Comparison of ENCODE assay signal across 1 cellular context in genomic region chr10:77702166-77702565, GRCh38.
TF ChIP-seq lines count a peak whose summit lies in the region.

No MANE protein-coding gene starts in this region.

TF ChIP-seq in GM23338, 12 proteins besides CTCF, POLR2A, EP300 and RAD21 (continued from another document):
- TF ChIP-seq REST (IDR thresholded peaks at IDR 0.05; ENCODE audit: unreplicated experiment) = no peak
